Comparison of ENCODE assay signal across 22 cellular contexts in genomic region chr1:213999732-214000131, GRCh38. TPM values are rescaled to one million over a fixed set of nuclear protein-coding genes. Genes with fewer than 3 reads are reported as not detected.
DNase-seq lines count a peak whose midpoint lies in the region; ATAC-seq and TF ChIP-seq lines count a peak whose summit lies in the region.
"Had no signal": no experiment of that assay in that cellular context is flagged by ENCODE, and none has a peak within 500 bp of the region (broad histone marks: within the 10 kb centered on the region; RNA-seq: fewer than 3 reads in every experiment).

No MANE protein-coding gene starts in this region.

- H3K36me3 ChIP-seq in right atrium auricular region (peaks cover 9% of the 10 kb centered on the region), esophagus muscularis mucosa (no peaks in the 10 kb centered on the region), right lobe of liver (peaks cover 0 to 32% (median 15%) of the 10 kb centered on the region in 4 donors)

- H3K27me3 ChIP-seq in right atrium auricular region: no peaks in the 10 kb centered on the region
- peaks cover 0 to 4% (median 1%) of the 10 kb centered on the region in 4 donors for H3K27me3 ChIP-seq in esophagus muscularis mucosa
- no peaks in the 10 kb centered on the region for H3K27me3 ChIP-seq in right lobe of liver
- H3K27me3 ChIP-seq: BE2C; BLaER1 treated with 17β-estradiol and CSF1 and Interleukin-3, amounts not matched to agents 10 nM and 100 nM had no signal

- no peaks in the 10 kb centered on the region for H3K9me3 ChIP-seq in right atrium auricular region
- H3K9me3 ChIP-seq in esophagus muscularis mucosa: no peaks in the 10 kb centered on the region
- no peaks in the 10 kb centered on the region for H3K9me3 ChIP-seq in right lobe of liver
- H3K9me3 ChIP-seq: A549, BE2C had no signal

- peaks cover 0 to 18% of the 10 kb centered on the region in 2 donors for H3K4me1 ChIP-seq in right atrium auricular region
- H3K4me1 ChIP-seq in esophagus muscularis mucosa: peaks cover 0 to 10% (median 4%) of the 10 kb centered on the region in 4 donors
- peaks cover 0 to 66% (median 15%) of the 10 kb centered on the region in 4 donors for H3K4me1 ChIP-seq in right lobe of liver
- H3K4me1 ChIP-seq: A549 had no signal

- 91% methylated on average over 2 of the region's 2 CpGs for WGBS in esophagus muscularis mucosa
- WGBS in right lobe of liver (ENCODE audit: insufficient coverage, low coverage, low lambda C conversion rate, missing lambda C conversion rate): 39% methylated on average over 2 of the region's 2 CpGs

- H3K27me3 Mint-ChIP-seq in Calu3 (ENCODE audit: unreplicated experiment): peaks cover 51% of the 10 kb centered on the region

- no peaks in the 10 kb centered on the region for H3K4me1 Mint-ChIP-seq in Calu3 (ENCODE audit: low read depth, unreplicated experiment)
- H3K4me1 Mint-ChIP-seq: CD14-positive monocyte; CD8-positive, alpha-beta memory T cell had no signal

- intact Hi-C loops in left cardiac atrium (cut with DNase I) (no loop called here), esophagus muscularis mucosa (cut with DNase I) (no loop called here), right lobe of liver (cut with DNase I) (no loop called here), Calu3 (cut with micrococcal nuclease; ENCODE audit: unreplicated experiment) (loop anchor here (10.0 kb wide), 1 partner anchor 875 kb away; no protein-coding TSS in a partner anchor)

- DNase-seq in right atrium auricular region (ENCODE audit: low spot score) (no peak), left cardiac atrium (no peak), esophagus muscularis mucosa (ENCODE audit: extremely low spot score) (peak; percentile 26), right lobe of liver (no peak), RKO (ENCODE audit: low spot score) (no peak), Calu3 (no peak)
- DNase-seq: 8988T; ACHN; AML-193; BE2C; CD4-positive, alpha-beta T cell; CD8-positive, alpha-beta memory T cell; DMS53; DND-41; GM23248; H7; HCEC 1CT had no signal

- no peak overlapping the region for H3K4me3 Mint-ChIP-seq in Calu3 (ENCODE audit: low read depth, unreplicated experiment)
- H3K4me3 Mint-ChIP-seq: CD14-positive monocyte; CD4-positive, alpha-beta T cell; CD8-positive, alpha-beta memory T cell had no signal

- ATAC-seq in left cardiac atrium: no peak
- ATAC-seq in right lobe of liver: no peak
- ATAC-seq in HG02970 (IDR thresholded peaks at IDR 0.05; ENCODE audit: low FRiP score, unreplicated experiment): no peak
- ATAC-seq: A549 had no signal

- CTCF ChIA-PET in Calu3 (lab: Charles Lee): interaction anchor here (0.6 kb wide), 1 partner anchor 170 kb away, joined by 3 read pairs; no protein-coding TSS in a partner anchor

- H3K4me3 ChIP-seq in right atrium auricular region (no peak overlapping the region), esophagus muscularis mucosa (no peak overlapping the region), right lobe of liver (no peak overlapping the region)
- H3K4me3 ChIP-seq: A549; BLaER1 treated with 17β-estradiol and CSF1 and Interleukin-3, amounts not matched to agents 10 nM and 100 nM; GM23248 had no signal

- TF ChIP-seq CTCF in right atrium auricular region (IDR thresholded peaks at IDR 0.05): no peak
- no peak for TF ChIP-seq CTCF in esophagus muscularis mucosa (IDR thresholded peaks at IDR 0.05)
- no peak for TF ChIP-seq CTCF in right lobe of liver (IDR thresholded peaks at IDR 0.05)
- no peak for TF ChIP-seq CTCF in Calu3 (IDR thresholded peaks at IDR 0.05; ENCODE audit: unreplicated experiment)

- H3K36me3 Mint-ChIP-seq in Calu3 (ENCODE audit: insufficient read depth, unreplicated experiment): no peaks in the 10 kb centered on the region
- H3K36me3 Mint-ChIP-seq: CD14-positive monocyte had no signal

- no peaks in the 10 kb centered on the region for H3K9me3 Mint-ChIP-seq in Calu3 (ENCODE audit: low read depth, unreplicated experiment)
- H3K9me3 Mint-ChIP-seq: CD4-positive, alpha-beta T cell had no signal

- no peak overlapping the region for H3K27ac Mint-ChIP-seq in Calu3 (ENCODE audit: unreplicated experiment)
- H3K27ac Mint-ChIP-seq: CD14-positive monocyte; CD4-positive, alpha-beta T cell; CD8-positive, alpha-beta memory T cell had no signal

- no TSS peak for BruUV-seq in Calu3 (replicated peaks; lab: Mats Ljungman, UMichigan)

- H3K27ac ChIP-seq in right atrium auricular region (peak overlapping the region; percentile 27 to 30), esophagus muscularis mucosa (replicated peaks in 1 of 4) (no peak overlapping the region), right lobe of liver (no peak overlapping the region), temporal lobe (ENCODE audit: low read depth, low read length) (peak overlapping the region; percentile 90)
- H3K27ac ChIP-seq: A549; BLaER1 treated with 17β-estradiol and CSF1 and Interleukin-3, amounts not matched to agents 10 nM and 100 nM; GM23248 had no signal

- TF ChIP-seq POLR2A in esophagus muscularis mucosa (IDR thresholded peaks at IDR 0.05; ENCODE audit: low read depth) (no peak), right lobe of liver (IDR thresholded peaks at IDR 0.05) (peak; percentile 2)

- TF ChIP-seq EP300 in esophagus muscularis mucosa (IDR thresholded peaks at IDR 0.05): no peak

RNA-seq across cellular contexts. Expression of gene PROX1, which starts 12.0 kb away (rescaled TPM):
- total RNA-seq in right atrium auricular region: 10 to 100 TPM; 39.7 to 46.5 TPM
- 10 to 100 TPM; 59.5 to 77.9 TPM for total RNA-seq in left cardiac atrium
- total RNA-seq in esophagus muscularis mucosa: 1 to 10 TPM; 2.0 to 5.3 (median 2.5) TPM
- total RNA-seq in right lobe of liver: 100 to 1,000 TPM in 4 of 6 experiments, 10 to 100 TPM in 2; 79.6 to 186 (median 164) TPM
- 13.3 TPM for total RNA-seq in temporal lobe
- 0.29 and 0.40 TPM in 2 replicates for total RNA-seq in Calu3 (2022)
- total RNA-seq: CD8-positive, alpha-beta memory T cell had no signal

Comparison
In these comparisons a context has a peak if more than half of its experiments do, and no peak if none do; other contexts are left out.
1. H3K27ac ChIP-seq: peak in right atrium auricular region (2 of 2) and temporal lobe (single experiment); none in esophagus muscularis mucosa (0 of 4) and right lobe of liver (0 of 3).